ENCODE assay signal across 1 cellular context in the genomic region with DNA sequence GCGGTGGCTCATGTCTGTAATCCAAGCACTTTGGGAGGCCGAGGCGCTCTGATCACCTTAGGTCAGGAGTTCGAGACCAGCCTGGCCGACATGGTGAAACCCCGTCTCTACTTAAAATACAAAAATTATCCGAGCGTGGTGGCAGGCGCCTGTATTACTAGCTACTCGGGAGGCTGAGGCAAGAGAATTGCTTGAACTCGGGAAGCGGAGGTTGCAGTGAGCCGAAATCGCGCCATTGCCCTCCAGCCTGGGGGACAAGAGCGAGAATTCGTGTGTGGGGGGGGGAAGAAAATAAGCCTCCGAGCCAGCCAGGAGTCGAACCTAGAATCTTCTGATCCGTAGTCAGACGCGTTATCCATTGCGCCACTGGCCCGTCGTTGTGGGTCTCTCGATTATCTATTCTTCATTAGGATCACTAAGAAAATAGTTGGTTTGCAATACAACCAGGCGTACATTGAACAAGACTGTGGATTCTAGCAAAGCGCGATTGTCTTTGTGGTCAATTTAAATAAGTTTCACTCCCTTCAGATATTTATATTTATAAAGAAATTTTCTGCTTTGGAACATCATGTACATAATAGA.
TF ChIP-seq lines count a peak whose summit lies in the region.

No MANE protein-coding gene starts in this region.

TF ChIP-seq in GM12878, 131 proteins besides CTCF, POLR2A, EP300 and RAD21:
- TF ChIP-seq ZBTB40 (IDR thresholded peaks at IDR 0.05; ENCODE audit: borderline replicate concordance) (no peak), HCFC1 (IDR thresholded peaks at IDR 0.05; ENCODE audit: low read length) (no peak), ZNF217 (IDR thresholded peaks at IDR 0.05) (no peak), NBN (IDR thresholded peaks at IDR 0.05) (no peak), USF2 (IDR thresholded peaks at IDR 0.05; ENCODE audit: borderline replicate concordance, low read depth, low read length) (no peak)
